1 cellular context compared by ENCODE assay signal in genomic region chr17:43842091-43842974, GRCh38.
TF ChIP-seq lines count a peak whose summit lies in the region.
"Not testable (repeated sequence)": the region's sequence is repeated elsewhere in the genome, so short reads cannot be mapped to it uniquely, and the experiment has no call there.

No MANE protein-coding gene starts in this region.

TF ChIP-seq in K562, 482 proteins besides CTCF, POLR2A, EP300 and RAD21:
- TF ChIP-seq MXI1 (IDR thresholded peaks at IDR 0.05; ENCODE audit: low read depth, low read length): 0 out of 2 replicates have a peak, but pooled peaks have one; percentile 24
- peak; percentile 92 for TF ChIP-seq SAFB (IDR thresholded peaks at IDR 0.05; ENCODE audit: borderline replicate concordance, low read depth, low read length)
- TF ChIP-seq MBD2 (IDR thresholded peaks at IDR 0.05; ENCODE audit: borderline replicate concordance, low read depth): peak; percentile 18
- TF ChIP-seq, protein P1, sequence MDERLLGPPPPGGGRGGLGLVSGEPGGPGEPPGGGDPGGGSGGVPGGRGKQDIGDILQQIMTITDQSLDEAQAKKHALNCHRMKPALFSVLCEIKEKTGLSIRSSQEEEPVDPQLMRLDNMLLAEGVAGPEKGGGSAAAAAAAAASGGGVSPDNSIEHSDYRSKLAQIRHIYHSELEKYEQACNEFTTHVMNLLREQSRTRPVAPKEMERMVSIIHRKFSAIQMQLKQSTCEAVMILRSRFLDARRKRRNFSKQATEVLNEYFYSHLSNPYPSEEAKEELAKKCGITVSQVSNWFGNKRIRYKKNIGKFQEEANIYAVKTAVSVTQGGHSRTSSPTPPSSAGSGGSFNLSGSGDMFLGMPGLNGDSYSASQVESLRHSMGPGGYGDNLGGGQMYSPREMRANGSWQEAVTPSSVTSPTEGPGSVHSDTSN (CRISPR knock-in tag; IDR thresholded peaks at IDR 0.05; ENCODE audit: low read depth): not testable (repeated sequence)
- TF ChIP-seq, protein P1 (tag; conservative IDR thresholded peaks at IDR 0.05; ENCODE audit: low read depth): peak; percentile 87
- peak in 1 of 2 experiments; percentile 41; a peak in 1 of 4 replicates for TF ChIP-seq MNT (conservative IDR thresholded peaks at IDR 0.05)
- peak; percentile 86 for TF ChIP-seq PKNOX1 (IDR thresholded peaks at IDR 0.05)
- peak; percentile 90 for TF ChIP-seq MEIS2 (IDR thresholded peaks at IDR 0.05; ENCODE audit: partially characterized antibody)
